Comparison of ENCODE assay signal across 2 cellular contexts in the genomic region with DNA sequence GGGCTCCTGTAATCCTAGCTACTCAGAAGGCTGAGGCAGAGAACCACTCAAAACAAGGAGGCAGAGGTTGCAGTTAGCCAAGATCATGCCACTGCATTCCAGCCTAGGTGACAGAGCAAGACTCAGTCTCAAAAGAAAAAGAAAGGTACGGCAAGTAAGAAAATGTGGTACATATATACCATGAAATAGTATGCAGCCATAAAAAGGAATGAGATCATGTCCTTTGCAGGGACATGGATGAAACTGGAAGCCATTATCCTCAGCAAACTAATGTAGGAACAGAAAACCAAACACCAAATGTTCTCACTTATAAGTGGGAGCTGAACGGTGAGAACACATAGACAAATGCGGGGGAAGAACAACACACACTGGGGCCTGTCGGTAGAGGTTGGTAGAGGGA. TPM values are rescaled to one million over a fixed set of nuclear protein-coding genes. Genes with fewer than 3 reads are reported as not detected.
"Had no signal": no experiment of that assay in that cellular context is flagged by ENCODE, and none has a peak within 500 bp of the region (broad histone marks: within the 10 kb centered on the region; RNA-seq: fewer than 3 reads in every experiment).

No MANE protein-coding gene starts in this region.

RNA-seq across cellular contexts. Expression of a gene that starts 10.0 kb away (rescaled TPM):
- total RNA-seq: activated CD4-positive, alpha-beta T cell treated with anti-CD3 and anti-CD28 coated beads, Interleukin-2, amount 10 ng/mL, durations not matched to agents 24 days and 14 days; T-helper 2 cell treated with Interferon-gamma antibody and Interleukin-4, amounts not matched to agents 100 ng/mL and 5 ng/mL, for 36 hours had no signal
